In the genomic region with DNA sequence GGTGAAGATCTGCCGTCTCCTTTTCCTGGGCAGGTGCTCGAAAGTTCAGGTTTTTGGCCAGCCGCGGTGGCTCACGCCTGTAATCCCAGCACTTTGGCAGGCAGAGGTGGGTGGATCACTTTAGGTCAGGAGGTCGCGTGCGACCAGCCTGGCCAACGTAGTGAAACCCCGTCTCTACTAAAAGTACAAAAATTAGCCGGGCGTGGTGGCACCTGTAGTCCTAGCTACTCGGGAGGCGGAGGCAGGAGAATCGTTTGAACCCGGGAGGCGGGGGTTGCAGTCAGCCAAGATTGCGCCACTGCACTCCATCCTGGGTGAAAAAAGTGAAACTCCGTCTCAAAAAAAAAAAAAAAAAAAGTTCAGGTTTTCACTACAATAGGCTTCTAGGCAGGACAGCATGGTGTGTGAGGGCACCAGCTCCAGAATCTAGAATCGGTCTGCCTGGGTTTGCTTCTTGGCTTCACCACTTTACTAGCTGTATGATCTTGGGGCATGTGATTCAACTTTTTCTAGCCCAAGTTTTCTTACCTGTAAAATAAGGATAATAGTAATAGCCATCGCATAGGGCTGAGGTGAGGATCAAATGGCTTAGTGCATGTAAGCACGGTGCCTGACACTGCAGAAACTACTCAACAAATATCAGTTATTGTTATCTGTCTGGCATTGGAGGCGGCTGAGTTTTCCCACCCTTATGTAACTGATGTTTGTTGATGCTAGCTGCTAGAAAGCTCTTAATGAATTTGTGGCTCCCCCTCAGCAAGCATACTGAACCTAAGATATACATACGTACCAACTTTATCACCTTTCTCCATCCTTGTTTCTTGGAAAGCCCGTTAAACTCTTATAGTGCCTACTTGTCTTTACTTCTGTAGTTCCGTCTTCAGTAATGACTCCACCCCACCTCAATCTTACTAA, we compare ENCODE assay signal across 8 cellular contexts. TPM values are rescaled to one million over a fixed set of nuclear protein-coding genes. Genes with fewer than 3 reads are reported as not detected.
DNase-seq lines count a peak whose midpoint lies in the region; ATAC-seq and TF ChIP-seq lines count a peak whose summit lies in the region.

No MANE protein-coding gene starts in this region.

- TF ChIP-seq CTCF in LNCaP clone FGC (IDR thresholded peaks at IDR 0.05; ENCODE audit: control insufficient read depth, extremely low read depth, insufficient read depth) (no peak), choroid plexus epithelial cell (conservative IDR thresholded peaks at IDR 0.05; ENCODE audit: low read depth, low read length) (no peak)

- H3K9ac ChIP-seq in BLaER1 treated with 17β-estradiol and CSF1 and Interleukin-3, amounts not matched to agents 10 nM and 100 nM: peak overlapping the region; percentile 93 to 99 (median 96)

- H3K4me1 ChIP-seq in BLaER1 treated with 17β-estradiol and CSF1 and Interleukin-3, amounts not matched to agents 10 nM and 100 nM: peaks cover 50 to 61% (median 58%) of the 10 kb centered on the region in 10 experiments

- ATAC-seq in naive thymus-derived CD8-positive, alpha-beta T cell: no peak
- no peak for ATAC-seq in HG03025 (IDR thresholded peaks at IDR 0.05; ENCODE audit: low FRiP score, unreplicated experiment)

- peak overlapping the region; percentile 86 to 98 (median 96); a peak in 21 of 22 replicates for H3K27ac ChIP-seq in BLaER1 treated with 17β-estradiol and CSF1 and Interleukin-3, amounts not matched to agents 10 nM and 100 nM

- H3K4me2 ChIP-seq in BLaER1 treated with 17β-estradiol and CSF1 and Interleukin-3, amounts not matched to agents 10 nM and 100 nM: peak overlapping the region; percentile 84 to 97 (median 94)

- peak overlapping the region; percentile 84 to 100 (median 96) for H3K27ac Mint-ChIP-seq in naive thymus-derived CD8-positive, alpha-beta T cell

- H3K4me3 ChIP-seq in BLaER1 treated with 17β-estradiol and CSF1 and Interleukin-3, amounts not matched to agents 10 nM and 100 nM: peak overlapping the region; percentile 80 to 99 (median 90)
- H3K4me3 ChIP-seq in LNCaP clone FGC (ENCODE audit: low read depth, low read length): peak overlapping the region; percentile 96
- peak overlapping the region; percentile 90 for H3K4me3 ChIP-seq in choroid plexus epithelial cell (ENCODE audit: low read depth, low read length)

- DNase-seq in LNCaP clone FGC (ENCODE audit: low read depth) (no peak), choroid plexus epithelial cell (ENCODE audit: low read depth) (no peak), NCI-H1048 (lab: John Stamatoyannopoulos, UW) (no peak), cerebellar cortex (ENCODE audit: low spot score) (no peak), NCI-H774 (lab: John Stamatoyannopoulos, UW) (no peak)
- no peak for DNase-seq in naive thymus-derived CD8-positive, alpha-beta T cell

- H4K20me1 ChIP-seq in BLaER1 treated with 17β-estradiol and CSF1 and Interleukin-3, amounts not matched to agents 10 nM and 100 nM: peaks cover 50 to 61% (median 54%) of the 10 kb centered on the region in 11 experiments

- no peaks in the 10 kb centered on the region for H3K9me3 ChIP-seq in BLaER1 treated with 17β-estradiol and CSF1 and Interleukin-3, amounts not matched to agents 10 nM and 100 nM (replicated peaks in 1 of 11)

- H3K36me3 ChIP-seq in BLaER1 treated with 17β-estradiol and CSF1 and Interleukin-3, amounts not matched to agents 10 nM and 100 nM: peaks cover 29 to 49% (median 46%) of the 10 kb centered on the region in 11 experiments

- no peaks in the 10 kb centered on the region for H3K27me3 Mint-ChIP-seq in naive thymus-derived CD8-positive, alpha-beta T cell

- no peaks in the 10 kb centered on the region for H3K27me3 ChIP-seq in BLaER1 treated with 17β-estradiol and CSF1 and Interleukin-3, amounts not matched to agents 10 nM and 100 nM

- no peaks in the 10 kb centered on the region for H3K9me3 Mint-ChIP-seq in naive thymus-derived CD8-positive, alpha-beta T cell

- POLR2A ChIA-PET in naive thymus-derived CD8-positive, alpha-beta T cell (lab: Charles Lee): interaction anchor here (0.6 to 7.8 kb wide), 8 partner anchors 12 to 1147 kb away, joined by 3 to 53 read pairs (median 4); partner anchors contain the start of genes NOL11, PITPNC1 and PRKAR1A

- peaks cover 0 to 45% (median 3%) of the 10 kb centered on the region in 3 donors for H3K36me3 Mint-ChIP-seq in naive thymus-derived CD8-positive, alpha-beta T cell

- peaks cover 33 to 64% (median 58%) of the 10 kb centered on the region in 4 donors for H3K4me1 Mint-ChIP-seq in naive thymus-derived CD8-positive, alpha-beta T cell

- peak overlapping the region; percentile 87 to 100 (median 96) for H3K4me3 Mint-ChIP-seq in naive thymus-derived CD8-positive, alpha-beta T cell

RNA-seq across cellular contexts. Expression of gene PSMD12, which starts 1.3 kb away (rescaled TPM):
- 10 to 100 TPM; 44.6 to 45.4 TPM for total RNA-seq in naive thymus-derived CD8-positive, alpha-beta T cell
- 10 to 100 TPM; 32.0 to 33.0 (median 32.5) TPM for polyA plus RNA-seq in naive thymus-derived CD8-positive, alpha-beta T cell

RNA-seq across cellular contexts. Expression of gene PITPNC1, which starts 12.0 kb away (rescaled TPM):
- 100 to 1,000 TPM; 128 to 133 TPM for total RNA-seq in naive thymus-derived CD8-positive, alpha-beta T cell
- polyA plus RNA-seq in naive thymus-derived CD8-positive, alpha-beta T cell: 100 to 1,000 TPM; 119 to 159 (median 125) TPM
